7 cellular contexts compared by ENCODE assay signal in genomic region chr21:25161571-25161970, GRCh38.
"Had no signal": no experiment of that assay in that cellular context is flagged by ENCODE, and none has a peak within 500 bp of the region (broad histone marks: within the 10 kb centered on the region; RNA-seq: fewer than 3 reads in every experiment).

No MANE protein-coding gene starts in this region.

- FAIRE-seq: HepG2, HTR-8/SVneo, K562 had no signal

- H3K27ac Mint-ChIP-seq: IgD-negative memory B cell had no signal

- DNase-seq: IMR-90, KBM-7 had no signal

- H3K27ac ChIP-seq: HL-60 had no signal

- H3K4me3 Mint-ChIP-seq: IgD-negative memory B cell had no signal

- ATAC-seq: HepG2, K562 had no signal

- H3K27me3 Mint-ChIP-seq: IgD-negative memory B cell had no signal

- H3K4me3 ChIP-seq: K562 had no signal
